ENCODE assay signal across 1 cellular context in the genomic region with DNA sequence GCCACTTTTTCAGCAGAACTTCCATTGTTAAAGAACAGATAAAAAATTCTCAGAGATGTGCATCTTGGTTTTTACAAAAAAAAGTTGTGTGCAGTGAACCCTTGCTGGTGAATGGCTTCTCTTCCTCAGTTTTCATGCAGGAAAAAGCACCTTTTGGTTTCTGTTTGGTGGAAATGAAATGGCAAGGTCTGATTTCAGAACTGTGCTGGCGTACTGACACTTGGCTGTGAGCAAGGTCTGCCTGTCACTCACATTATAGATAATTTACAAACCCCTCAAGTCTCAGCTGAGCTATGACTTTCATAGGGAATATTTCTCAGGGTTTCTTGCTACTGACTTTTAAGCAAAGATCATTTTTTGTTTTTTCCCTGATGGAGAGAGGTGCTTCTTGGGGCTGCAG.
TF ChIP-seq lines count a peak whose summit lies in the region.

No MANE protein-coding gene starts in this region.

TF ChIP-seq in GM23338, 12 proteins besides CTCF, POLR2A, EP300 and RAD21 (continued from another document):
- TF ChIP-seq, protein P1, sequence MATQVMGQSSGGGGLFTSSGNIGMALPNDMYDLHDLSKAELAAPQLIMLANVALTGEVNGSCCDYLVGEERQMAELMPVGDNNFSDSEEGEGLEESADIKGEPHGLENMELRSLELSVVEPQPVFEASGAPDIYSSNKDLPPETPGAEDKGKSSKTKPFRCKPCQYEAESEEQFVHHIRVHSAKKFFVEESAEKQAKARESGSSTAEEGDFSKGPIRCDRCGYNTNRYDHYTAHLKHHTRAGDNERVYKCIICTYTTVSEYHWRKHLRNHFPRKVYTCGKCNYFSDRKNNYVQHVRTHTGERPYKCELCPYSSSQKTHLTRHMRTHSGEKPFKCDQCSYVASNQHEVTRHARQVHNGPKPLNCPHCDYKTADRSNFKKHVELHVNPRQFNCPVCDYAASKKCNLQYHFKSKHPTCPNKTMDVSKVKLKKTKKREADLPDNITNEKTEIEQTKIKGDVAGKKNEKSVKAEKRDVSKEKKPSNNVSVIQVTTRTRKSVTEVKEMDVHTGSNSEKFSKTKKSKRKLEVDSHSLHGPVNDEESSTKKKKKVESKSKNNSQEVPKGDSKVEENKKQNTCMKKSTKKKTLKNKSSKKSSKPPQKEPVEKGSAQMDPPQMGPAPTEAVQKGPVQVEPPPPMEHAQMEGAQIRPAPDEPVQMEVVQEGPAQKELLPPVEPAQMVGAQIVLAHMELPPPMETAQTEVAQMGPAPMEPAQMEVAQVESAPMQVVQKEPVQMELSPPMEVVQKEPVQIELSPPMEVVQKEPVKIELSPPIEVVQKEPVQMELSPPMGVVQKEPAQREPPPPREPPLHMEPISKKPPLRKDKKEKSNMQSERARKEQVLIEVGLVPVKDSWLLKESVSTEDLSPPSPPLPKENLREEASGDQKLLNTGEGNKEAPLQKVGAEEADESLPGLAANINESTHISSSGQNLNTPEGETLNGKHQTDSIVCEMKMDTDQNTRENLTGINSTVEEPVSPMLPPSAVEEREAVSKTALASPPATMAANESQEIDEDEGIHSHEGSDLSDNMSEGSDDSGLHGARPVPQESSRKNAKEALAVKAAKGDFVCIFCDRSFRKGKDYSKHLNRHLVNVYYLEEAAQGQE (IDR thresholded peaks at IDR 0.05; ENCODE audit: unreplicated experiment), result no peak
- TF ChIP-seq, protein P2, sequence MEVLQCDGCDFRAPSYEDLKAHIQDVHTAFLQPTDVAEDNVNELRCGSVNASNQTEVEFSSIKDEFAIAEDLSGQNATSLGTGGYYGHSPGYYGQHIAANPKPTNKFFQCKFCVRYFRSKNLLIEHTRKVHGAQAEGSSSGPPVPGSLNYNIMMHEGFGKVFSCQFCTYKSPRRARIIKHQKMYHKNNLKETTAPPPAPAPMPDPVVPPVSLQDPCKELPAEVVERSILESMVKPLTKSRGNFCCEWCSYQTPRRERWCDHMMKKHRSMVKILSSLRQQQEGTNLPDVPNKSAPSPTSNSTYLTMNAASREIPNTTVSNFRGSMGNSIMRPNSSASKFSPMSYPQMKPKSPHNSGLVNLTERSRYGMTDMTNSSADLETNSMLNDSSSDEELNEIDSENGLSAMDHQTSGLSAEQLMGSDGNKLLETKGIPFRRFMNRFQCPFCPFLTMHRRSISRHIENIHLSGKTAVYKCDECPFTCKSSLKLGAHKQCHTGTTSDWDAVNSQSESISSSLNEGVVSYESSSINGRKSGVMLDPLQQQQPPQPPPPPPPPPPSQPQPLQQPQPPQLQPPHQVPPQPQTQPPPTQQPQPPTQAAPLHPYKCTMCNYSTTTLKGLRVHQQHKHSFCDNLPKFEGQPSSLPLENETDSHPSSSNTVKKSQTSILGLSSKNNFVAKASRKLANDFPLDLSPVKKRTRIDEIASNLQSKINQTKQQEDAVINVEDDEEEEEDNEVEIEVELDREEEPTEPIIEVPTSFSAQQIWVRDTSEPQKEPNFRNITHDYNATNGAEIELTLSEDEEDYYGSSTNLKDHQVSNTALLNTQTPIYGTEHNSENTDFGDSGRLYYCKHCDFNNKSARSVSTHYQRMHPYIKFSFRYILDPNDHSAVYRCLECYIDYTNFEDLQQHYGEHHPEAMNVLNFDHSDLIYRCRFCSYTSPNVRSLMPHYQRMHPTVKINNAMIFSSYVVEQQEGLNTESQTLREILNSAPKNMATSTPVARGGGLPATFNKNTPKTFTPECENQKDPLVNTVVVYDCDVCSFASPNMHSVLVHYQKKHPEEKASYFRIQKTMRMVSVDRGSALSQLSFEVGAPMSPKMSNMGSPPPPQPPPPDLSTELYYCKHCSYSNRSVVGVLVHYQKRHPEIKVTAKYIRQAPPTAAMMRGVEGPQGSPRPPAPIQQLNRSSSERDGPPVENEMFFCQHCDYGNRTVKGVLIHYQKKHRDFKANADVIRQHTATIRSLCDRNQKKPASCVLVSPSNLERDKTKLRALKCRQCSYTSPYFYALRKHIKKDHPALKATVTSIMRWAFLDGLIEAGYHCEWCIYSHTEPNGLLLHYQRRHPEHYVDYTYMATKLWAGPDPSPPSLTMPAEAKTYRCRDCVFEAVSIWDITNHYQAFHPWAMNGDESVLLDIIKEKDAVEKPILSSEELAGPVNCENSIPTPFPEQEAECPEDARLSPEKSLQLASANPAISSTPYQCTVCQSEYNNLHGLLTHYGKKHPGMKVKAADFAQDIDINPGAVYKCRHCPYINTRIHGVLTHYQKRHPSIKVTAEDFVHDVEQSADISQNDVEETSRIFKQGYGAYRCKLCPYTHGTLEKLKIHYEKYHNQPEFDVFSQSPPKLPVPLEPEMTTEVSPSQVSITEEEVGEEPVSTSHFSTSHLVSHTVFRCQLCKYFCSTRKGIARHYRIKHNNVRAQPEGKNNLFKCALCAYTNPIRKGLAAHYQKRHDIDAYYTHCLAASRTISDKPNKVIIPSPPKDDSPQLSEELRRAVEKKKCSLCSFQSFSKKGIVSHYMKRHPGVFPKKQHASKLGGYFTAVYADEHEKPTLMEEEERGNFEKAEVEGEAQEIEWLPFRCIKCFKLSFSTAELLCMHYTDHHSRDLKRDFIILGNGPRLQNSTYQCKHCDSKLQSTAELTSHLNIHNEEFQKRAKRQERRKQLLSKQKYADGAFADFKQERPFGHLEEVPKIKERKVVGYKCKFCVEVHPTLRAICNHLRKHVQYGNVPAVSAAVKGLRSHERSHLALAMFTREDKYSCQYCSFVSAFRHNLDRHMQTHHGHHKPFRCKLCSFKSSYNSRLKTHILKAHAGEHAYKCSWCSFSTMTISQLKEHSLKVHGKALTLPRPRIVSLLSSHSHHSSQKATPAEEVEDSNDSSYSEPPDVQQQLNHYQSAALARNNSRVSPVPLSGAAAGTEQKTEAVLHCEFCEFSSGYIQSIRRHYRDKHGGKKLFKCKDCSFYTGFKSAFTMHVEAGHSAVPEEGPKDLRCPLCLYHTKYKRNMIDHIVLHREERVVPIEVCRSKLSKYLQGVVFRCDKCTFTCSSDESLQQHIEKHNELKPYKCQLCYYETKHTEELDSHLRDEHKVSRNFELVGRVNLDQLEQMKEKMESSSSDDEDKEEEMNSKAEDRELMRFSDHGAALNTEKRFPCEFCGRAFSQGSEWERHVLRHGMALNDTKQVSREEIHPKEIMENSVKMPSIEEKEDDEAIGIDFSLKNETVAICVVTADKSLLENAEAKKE (CRISPR knock-in tag; IDR thresholded peaks at IDR 0.05), result no peak
- no peak for TF ChIP-seq NANOG (IDR thresholded peaks at IDR 0.05; ENCODE audit: borderline replicate concordance)
- no peak for TF ChIP-seq ZNF114 (CRISPR knock-in tag; IDR thresholded peaks at IDR 0.05)
- TF ChIP-seq EZH2phosphoT487 (IDR thresholded peaks at IDR 0.05; ENCODE audit: unreplicated experiment), result no peak
TF ChIP-seq in GM23338: peak in this region for 0.
